Comparison of ENCODE assay signal across 12 cellular contexts in the genomic region with DNA sequence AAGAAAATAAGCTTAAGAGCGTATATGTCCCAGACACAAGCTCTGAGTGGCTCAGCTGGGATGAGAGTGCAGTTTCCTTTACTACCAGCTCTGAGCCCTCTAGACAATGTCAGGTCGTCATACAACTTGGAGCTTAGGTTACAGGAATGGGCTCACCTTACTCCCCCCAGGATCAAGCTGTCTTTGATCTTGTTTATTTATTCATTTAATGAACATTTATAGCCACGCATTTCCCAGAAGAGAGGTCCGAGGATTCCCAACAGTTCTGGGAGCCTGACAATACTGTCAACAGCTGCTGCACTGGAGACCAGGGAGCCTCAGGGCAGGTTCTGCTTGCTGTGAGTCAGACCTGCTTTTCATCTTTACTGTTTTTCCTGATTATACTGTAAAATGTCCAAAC.
DNase-seq lines count a peak whose midpoint lies in the region; ATAC-seq and TF ChIP-seq lines count a peak whose summit lies in the region.
"Had no signal": no experiment of that assay in that cellular context is flagged by ENCODE, and none has a peak within 500 bp of the region (broad histone marks: within the 10 kb centered on the region; RNA-seq: fewer than 3 reads in every experiment).

No MANE protein-coding gene starts in this region.

- no TSS peak for BruUV-seq in PC-9 (replicated peaks; lab: Mats Ljungman, UMichigan)

- H4K20me1 ChIP-seq in PC-9 (ENCODE audit: insufficient read depth): no peaks in the 10 kb centered on the region

- no peak overlapping the region for H2AFZ ChIP-seq in PC-9

- intact Hi-C loops in left ventricle myocardium superior (cut with micrococcal nuclease) (no loop called here), cardiac septum (cut with DNase I) (no loop called here), PC-9 (cut with micrococcal nuclease; ENCODE audit: unreplicated experiment) (no loop called here), ovary (cut with DNase I) (no loop called here), body of pancreas (cut with DNase I) (no loop called here)

- TF ChIP-seq POLR2A in gastroesophageal sphincter (IDR thresholded peaks at IDR 0.05) (no peak), ovary (IDR thresholded peaks at IDR 0.05) (no peak), body of pancreas (IDR thresholded peaks at IDR 0.05) (no peak)

- TF ChIP-seq CTCF in PC-9 (conservative IDR thresholded peaks at IDR 0.05) (no peak), gastroesophageal sphincter (IDR thresholded peaks at IDR 0.05) (no peak), ovary (IDR thresholded peaks at IDR 0.05) (no peak), body of pancreas (IDR thresholded peaks at IDR 0.05) (no peak)

- H3K4me1 ChIP-seq in PC-9 (replicated peaks; ENCODE audit: insufficient read depth): peaks cover 10% of the 10 kb centered on the region
- H3K4me1 ChIP-seq in gastroesophageal sphincter: peaks cover 0 to 8% (median 0%) of the 10 kb centered on the region in 3 donors
- peaks cover 2% of the 10 kb centered on the region for H3K4me1 ChIP-seq in ovary (ENCODE audit: insufficient read depth)
- no peaks in the 10 kb centered on the region for H3K4me1 ChIP-seq in body of pancreas

- CTCF ChIA-PET in PC-9 (lab: Charles Lee): no interaction called here

- H3K27me3 ChIP-seq in PC-9 (ENCODE audit: insufficient read depth, low read depth) (no peaks in the 10 kb centered on the region), gastroesophageal sphincter (no peaks in the 10 kb centered on the region), ovary (no peaks in the 10 kb centered on the region), body of pancreas (no peaks in the 10 kb centered on the region)

- no peak overlapping the region for H3K27ac ChIP-seq in PC-9
- no peak overlapping the region for H3K27ac ChIP-seq in gastroesophageal sphincter
- H3K27ac ChIP-seq in ovary: no peak overlapping the region
- no peak overlapping the region for H3K27ac ChIP-seq in body of pancreas

- peak overlapping the region; percentile 16; the same call in 1 of the 2 replicates for H3K4me2 ChIP-seq in PC-9

- POLR2A ChIA-PET in PC-9 (lab: Charles Lee; ENCODE audit: unreplicated experiment): no interaction called here

- H3K9me2 ChIP-seq in PC-9 (ENCODE audit: insufficient read depth): 0 out of 2 replicates have a peak, but pooled peaks cover 3% of the 10 kb centered on the region

- H3K36me3 ChIP-seq in PC-9 (ENCODE audit: low read depth) (no peaks in the 10 kb centered on the region), gastroesophageal sphincter (no peaks in the 10 kb centered on the region), ovary (no peaks in the 10 kb centered on the region), body of pancreas (replicated peaks in 1 of 2; ENCODE audit: insufficient read depth in 1 of 2, low read depth in 2 of 2) (no peaks in the 10 kb centered on the region)

- WGBS in gastroesophageal sphincter (ENCODE audit: low coverage in 1 of 2), 2 donors: 67 to 72% methylated on average over 3 of the region's 4 CpGs
- 66 to 73% (median 72%) methylated on average over 4 of the region's 4 CpGs for WGBS in ovary, 3 donors
- WGBS in body of pancreas, 2 donors: 76 to 84% methylated on average over 4 of the region's 4 CpGs

- ATAC-seq in left ventricle myocardium superior (peak; percentile 50), gastroesophageal sphincter (peak; percentile 25), HG02759 (IDR thresholded peaks at IDR 0.05; ENCODE audit: unreplicated experiment) (no peak), body of pancreas (no peak)
- no peak for ATAC-seq in stimulated activated naive CD8-positive, alpha-beta T cell treated with anti-CD3 and anti-CD28 coated beads, Interleukin-15, Interleukin-2, amounts not matched to agents 100 U/mL and 50 U/mL, for 24 hours
- ATAC-seq: activated CD8-positive, alpha-beta T cell treated with anti-CD3 and anti-CD28 coated beads, Interleukin-2, amount 10 ng/mL, durations not matched to agents 7 days and 5 days had no signal

- DNase-seq in left ventricle myocardium superior (no peak), cardiac septum (ENCODE audit: low spot score) (no peak), PC-9 (peak in 1 of 2 experiments; percentile 31), ovary (no peak), body of pancreas (no peak)
- no peak for DNase-seq in stimulated activated naive CD8-positive, alpha-beta T cell treated with anti-CD3 and anti-CD28 coated beads, Interleukin-15, Interleukin-2, amounts not matched to agents 100 U/mL and 50 U/mL, for 24 hours
- DNase-seq: activated CD8-positive, alpha-beta T cell treated with anti-CD3 and anti-CD28 coated beads, Interleukin-2, amount 10 ng/mL, durations not matched to agents 7 days and 5 days; activated naive CD4-positive, alpha-beta T cell treated with anti-CD3 and anti-CD28 coated beads, Interleukin-2, amount 50 U/mL, for 16 hours; NCI-H187; stimulated activated CD4-positive, alpha-beta T cell treated with anti-CD3 and anti-CD28 coated beads, Interleukin-4, amount 100 ng/mL, for 24 hours had no signal

- TF ChIP-seq EP300 in gastroesophageal sphincter (IDR thresholded peaks at IDR 0.05): no peak
- no peak for TF ChIP-seq EP300 in ovary (IDR thresholded peaks at IDR 0.05)

- no peaks in the 10 kb centered on the region for H3K9me3 ChIP-seq in PC-9 (ENCODE audit: insufficient read depth, low read depth)
- H3K9me3 ChIP-seq in gastroesophageal sphincter: no peaks in the 10 kb centered on the region
- no peaks in the 10 kb centered on the region for H3K9me3 ChIP-seq in ovary
- no peaks in the 10 kb centered on the region for H3K9me3 ChIP-seq in body of pancreas

- H3K4me3 ChIP-seq in PC-9 (no peak overlapping the region), gastroesophageal sphincter (no peak overlapping the region), ovary (no peak overlapping the region), body of pancreas (no peak overlapping the region)

- H3K79me2 ChIP-seq in PC-9 (ENCODE audit: low read depth): no peaks in the 10 kb centered on the region

- no peaks in the 10 kb centered on the region for H3F3A ChIP-seq in PC-9 (ENCODE audit: insufficient read depth, low read depth)

Comparison
In these comparisons a context has a peak if more than half of its experiments do, and no peak if none do; other contexts are left out.
1. ATAC-seq: peak in left ventricle myocardium superior (single experiment) and gastroesophageal sphincter (single experiment); none in HG02759 (single experiment), stimulated activated naive CD8-positive, alpha-beta T cell treated with anti-CD3 and anti-CD28 coated beads, Interleukin-15, Interleukin-2, amounts not matched to agents 100 U/mL and 50 U/mL, for 24 hours (single experiment) and body of pancreas (single experiment).